Comparison of ENCODE assay signal across 15 cellular contexts in genomic region chr5:122412966-122413365, GRCh38.
DNase-seq lines count a peak whose midpoint lies in the region; ATAC-seq lines count a peak whose summit lies in the region.
"Had no signal": no experiment of that assay in that cellular context is flagged by ENCODE, and none has a peak within 500 bp of the region (broad histone marks: within the 10 kb centered on the region; RNA-seq: fewer than 3 reads in every experiment).

No MANE protein-coding gene starts in this region.

- ATAC-seq in GM19351 (IDR thresholded peaks at IDR 0.05; ENCODE audit: unreplicated experiment), result peak; percentile 33
- ATAC-seq in HG02678 (IDR thresholded peaks at IDR 0.05; ENCODE audit: unreplicated experiment), result peak; percentile 37
- peak; percentile 31 for ATAC-seq in HG03432 (IDR thresholded peaks at IDR 0.05; ENCODE audit: unreplicated experiment)
- ATAC-seq in GM21526 (IDR thresholded peaks at IDR 0.05; ENCODE audit: low FRiP score, unreplicated experiment), result no peak
- ATAC-seq in HG03095 (IDR thresholded peaks at IDR 0.05; ENCODE audit: unreplicated experiment), result no peak
- no peak for ATAC-seq in GM19035 (IDR thresholded peaks at IDR 0.05; ENCODE audit: unreplicated experiment)
- ATAC-seq: GM23338 had no signal

- DNase-seq in HPDE6-E6E7 (ENCODE audit: extremely low spot score), result no peak
- DNase-seq: CD8-positive, alpha-beta memory T cell; GF-D8; KG1; NCI-H1048; NCI-H2107; NCI-H345; PC-9 had no signal

Comparison
In these comparisons a context has a peak if more than half of its experiments do, and no peak if none do; other contexts are left out.
1. ATAC-seq: peak in GM19351 (single experiment), HG02678 (single experiment) and HG03432 (single experiment); none in GM21526 (single experiment), HG03095 (single experiment) and GM19035 (single experiment).